Comparison of ENCODE assay signal across 8 cellular contexts in the genomic region with DNA sequence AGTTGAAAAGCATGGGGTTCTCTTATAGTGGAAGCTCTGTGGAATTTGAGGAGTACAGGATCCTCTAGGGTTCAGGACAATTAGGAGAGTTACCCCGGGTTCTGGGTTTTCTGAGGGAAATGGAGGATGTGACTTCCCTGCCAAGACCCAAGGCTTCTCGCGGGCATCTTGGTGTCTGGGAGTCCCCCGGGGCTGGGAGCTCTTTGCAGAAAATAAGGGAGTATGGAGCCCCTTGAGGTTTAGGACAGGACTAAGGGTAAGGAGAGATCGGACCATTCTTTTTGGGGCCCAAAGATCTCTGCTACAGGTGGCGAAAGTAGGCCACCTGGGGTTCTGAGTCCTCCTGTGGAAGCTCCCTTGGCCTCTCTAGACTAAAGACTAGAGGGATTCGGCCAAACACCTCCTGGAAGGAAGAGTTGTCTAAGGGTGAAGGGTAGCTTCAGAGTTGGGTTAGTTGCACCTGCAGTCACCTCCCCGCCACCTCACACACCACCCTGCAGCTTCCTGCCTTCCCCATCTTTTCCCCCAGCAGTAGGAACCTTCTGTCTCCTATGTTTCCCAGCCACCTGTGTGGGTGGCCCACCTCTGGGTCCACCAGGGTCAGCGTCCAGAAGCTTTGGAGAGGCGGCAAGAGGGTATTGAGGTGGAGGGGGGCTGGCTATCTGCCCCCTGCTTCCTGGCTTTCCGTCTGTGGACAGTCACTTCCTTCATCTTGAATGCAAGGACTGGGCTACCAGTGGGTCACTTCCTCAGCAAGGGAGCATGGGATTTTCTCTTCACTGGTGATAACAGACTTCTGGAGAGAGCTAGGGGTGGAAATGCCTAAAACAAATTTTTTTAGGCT. TPM values are rescaled to one million over a fixed set of nuclear protein-coding genes. Genes with fewer than 3 reads are reported as not detected.
DNase-seq lines count a peak whose midpoint lies in the region; ATAC-seq, FAIRE-seq and TF ChIP-seq lines count a peak whose summit lies in the region.

No MANE protein-coding gene starts in this region.

- H3K79me2 ChIP-seq in astrocyte (ENCODE audit: insufficient read depth, low read length) (peaks cover 13% of the 10 kb centered on the region), mesendoderm (ENCODE audit: control insufficient read depth, insufficient read depth, low read length) (peaks cover 18% of the 10 kb centered on the region)

- ATAC-seq in Right ventricle myocardium inferior (no peak), HG03097 (IDR thresholded peaks at IDR 0.05; ENCODE audit: low FRiP score, unreplicated experiment) (no peak)

- peaks cover 6% of the 10 kb centered on the region for H3K4me1 Mint-ChIP-seq in astrocyte (ENCODE audit: low read depth, unreplicated experiment)

- no peak overlapping the region for H2BK15ac ChIP-seq in mesendoderm (replicated peaks; ENCODE audit: low read depth)

- H4K20me1 ChIP-seq in astrocyte (ENCODE audit: insufficient read depth, low read length): peaks cover 3% of the 10 kb centered on the region

- DNase-seq in right atrium auricular region (ENCODE audit: low spot score): no peak
- no peak for DNase-seq in Right ventricle myocardium inferior (ENCODE audit: missing footprints)
- no peak for DNase-seq in astrocyte (ENCODE audit: low read depth)
- DNase-seq in mesendoderm: no peak
- no peak for DNase-seq in uterus
- no peak for DNase-seq in NCI-H82 (lab: John Stamatoyannopoulos, UW)
- no peak for DNase-seq in stimulated activated CD4-positive, alpha-beta T cell treated with anti-CD3 and anti-CD28 coated beads, Interleukin-4, amount 100 ng/mL, for 24 hours

- no peak overlapping the region for H2BK120ac ChIP-seq in mesendoderm (ENCODE audit: low read depth, low read length)

- no peak overlapping the region for H3K27ac Mint-ChIP-seq in astrocyte (ENCODE audit: unreplicated experiment)

- H3K56ac ChIP-seq in mesendoderm (ENCODE audit: low read length): peak overlapping the region; percentile 93

- H3K9me3 Mint-ChIP-seq in astrocyte (ENCODE audit: unreplicated experiment): no peaks in the 10 kb centered on the region

- peak overlapping the region; percentile 86 for H2AFZ ChIP-seq in astrocyte (ENCODE audit: low read depth, low read length)

- H3K4me3 Mint-ChIP-seq in astrocyte (ENCODE audit: unreplicated experiment): peak overlapping the region; percentile 89

- H3K18ac ChIP-seq in mesendoderm (ENCODE audit: low read length): peak overlapping the region; percentile 41

- H3K4ac ChIP-seq in mesendoderm (ENCODE audit: low read depth, low read length): peak overlapping the region; percentile 17

- no peak for TF ChIP-seq CTCF in right atrium auricular region (IDR thresholded peaks at IDR 0.05)
- no peak for TF ChIP-seq CTCF in astrocyte (IDR thresholded peaks at IDR 0.05; ENCODE audit: insufficient read depth, low read depth, low read length)
- no peak for TF ChIP-seq CTCF in uterus (IDR thresholded peaks at IDR 0.05)

- H3K27ac ChIP-seq in right atrium auricular region (peak overlapping the region; percentile 77), astrocyte (ENCODE audit: low read depth, low read length) (no peak overlapping the region), mesendoderm (ENCODE audit: low read depth, low read length) (no peak overlapping the region), uterus (peak overlapping the region; percentile 75 to 79)

- no peak overlapping the region for H2AK5ac ChIP-seq in mesendoderm (ENCODE audit: low read length)

- H3K4me2 ChIP-seq in astrocyte (ENCODE audit: low read length) (peak overlapping the region; percentile 94), mesendoderm (ENCODE audit: low read length) (peak overlapping the region; percentile 91)

- FAIRE-seq in astrocyte (lab: Jason Lieb, UNC): no peak

- H3K4me3 ChIP-seq in right atrium auricular region (peak overlapping the region; percentile 74 to 85), astrocyte (ENCODE audit: insufficient read depth, low read depth, low read length) (peak overlapping the region; percentile 79), mesendoderm (ENCODE audit: low read length) (peak overlapping the region; percentile 89), uterus (peak overlapping the region; percentile 71 to 92)

- H3K36me3 ChIP-seq in right atrium auricular region: no peaks in the 10 kb centered on the region
- no peaks in the 10 kb centered on the region for H3K36me3 ChIP-seq in astrocyte (ENCODE audit: insufficient read depth, low read length)
- H3K36me3 ChIP-seq in mesendoderm (ENCODE audit: control insufficient read depth, insufficient read depth, low read length): no peaks in the 10 kb centered on the region
- no peaks in the 10 kb centered on the region for H3K36me3 ChIP-seq in uterus

- peaks cover 5% of the 10 kb centered on the region for H3K36me3 Mint-ChIP-seq in astrocyte (ENCODE audit: low read depth, unreplicated experiment)

- peaks cover 10% of the 10 kb centered on the region for H3K79me1 ChIP-seq in mesendoderm (ENCODE audit: low read length)

- intact Hi-C loops in Right ventricle myocardium inferior (cut with DNase I) (loop anchor here (5.0 kb wide), 3 partner anchors 39 to 79 kb away; a partner anchor contains a TSS), uterus (cut with DNase I; ENCODE audit: low total_unique reads) (no loop called here)

- H3K9ac ChIP-seq in astrocyte (ENCODE audit: low read length) (peak overlapping the region; percentile 87), mesendoderm (ENCODE audit: low read length) (peak overlapping the region; percentile 78)

- H4K5ac ChIP-seq in mesendoderm (ENCODE audit: low read length): no peak overlapping the region

- WGBS in mesendoderm (ENCODE audit: extremely low coverage, insufficient coverage, low lambda C conversion rate): no CpG with 5 or more reads among the region's 11 CpGs

- no peaks in the 10 kb centered on the region for H3K27me3 ChIP-seq in right atrium auricular region
- no peaks in the 10 kb centered on the region for H3K27me3 ChIP-seq in astrocyte (ENCODE audit: insufficient read depth, low read length)
- no peaks in the 10 kb centered on the region for H3K27me3 ChIP-seq in mesendoderm (ENCODE audit: insufficient read depth, low read length, poor library complexity)
- no peaks in the 10 kb centered on the region for H3K27me3 ChIP-seq in uterus

- no peak overlapping the region for H3K23ac ChIP-seq in mesendoderm (ENCODE audit: low read length)

- H3K9me3 ChIP-seq in right atrium auricular region (no peaks in the 10 kb centered on the region), astrocyte (ENCODE audit: insufficient read depth, low read depth, low read length) (no peaks in the 10 kb centered on the region), uterus (no peaks in the 10 kb centered on the region)

- H2BK5ac ChIP-seq in mesendoderm (ENCODE audit: low read length): no peak overlapping the region

- TF ChIP-seq POLR2A in uterus (IDR thresholded peaks at IDR 0.05): no peak

- peaks cover 0 to 48% of the 10 kb centered on the region in 2 donors for H3K4me1 ChIP-seq in right atrium auricular region
- H3K4me1 ChIP-seq in astrocyte (ENCODE audit: insufficient read depth, low read length): peaks cover 11% of the 10 kb centered on the region
- H3K4me1 ChIP-seq in mesendoderm (ENCODE audit: control insufficient read depth, low read depth, low read length): peaks cover 4% of the 10 kb centered on the region
- peaks cover 0 to 11% of the 10 kb centered on the region in 2 donors for H3K4me1 ChIP-seq in uterus

- no peaks in the 10 kb centered on the region for H3K27me3 Mint-ChIP-seq in astrocyte (ENCODE audit: low read depth, unreplicated experiment)

- no peak overlapping the region for H4K8ac ChIP-seq in mesendoderm (ENCODE audit: low read depth, low read length)

RNA-seq across cellular contexts. Expression of a gene that starts 0.9 kb away (rescaled TPM):
- total RNA-seq in right atrium auricular region (1 to 10 TPM; 7.5 to 9.8 TPM), Right ventricle myocardium inferior (11.6 TPM), astrocyte (128 and 136 TPM in 2 replicates), uterus (10 to 100 TPM in 2 of 4 donors, 1 to 10 TPM in 2; 7.2 to 52.0 (median 22.1) TPM)
- 30.4 TPM for polyA plus RNA-seq in mesendoderm (2013, experiment 1 of 2)
- polyA plus RNA-seq in mesendoderm (2013, experiment 2 of 2): 31.2 TPM

RNA-seq across cellular contexts. Expression of a gene that starts 53.0 kb away (rescaled TPM):
- total RNA-seq in right atrium auricular region (10 to 100 TPM; 17.6 to 26.8 TPM), Right ventricle myocardium inferior (20.1 TPM), astrocyte (28.9 and 29.3 TPM in 2 replicates), uterus (10 to 100 TPM; 10.8 to 39.5 (median 28.0) TPM)
- 15.3 TPM for polyA plus RNA-seq in mesendoderm (2013, experiment 1 of 2)
- polyA plus RNA-seq in mesendoderm (2013, experiment 2 of 2): 14.5 TPM

Comparison
In these comparisons a context has a peak if more than half of its experiments do, and no peak if none do; other contexts are left out.
1. H3K27ac ChIP-seq: peak in right atrium auricular region (2 of 2) and uterus (2 of 2); none in astrocyte (single experiment) and mesendoderm (single experiment).
2. Peak in every context shown above with its lines, with median percentiles within 50 percentile points of each other: H3K4me3 ChIP-seq.